ENCODE assay signal across 12 cellular contexts in the genomic region with DNA sequence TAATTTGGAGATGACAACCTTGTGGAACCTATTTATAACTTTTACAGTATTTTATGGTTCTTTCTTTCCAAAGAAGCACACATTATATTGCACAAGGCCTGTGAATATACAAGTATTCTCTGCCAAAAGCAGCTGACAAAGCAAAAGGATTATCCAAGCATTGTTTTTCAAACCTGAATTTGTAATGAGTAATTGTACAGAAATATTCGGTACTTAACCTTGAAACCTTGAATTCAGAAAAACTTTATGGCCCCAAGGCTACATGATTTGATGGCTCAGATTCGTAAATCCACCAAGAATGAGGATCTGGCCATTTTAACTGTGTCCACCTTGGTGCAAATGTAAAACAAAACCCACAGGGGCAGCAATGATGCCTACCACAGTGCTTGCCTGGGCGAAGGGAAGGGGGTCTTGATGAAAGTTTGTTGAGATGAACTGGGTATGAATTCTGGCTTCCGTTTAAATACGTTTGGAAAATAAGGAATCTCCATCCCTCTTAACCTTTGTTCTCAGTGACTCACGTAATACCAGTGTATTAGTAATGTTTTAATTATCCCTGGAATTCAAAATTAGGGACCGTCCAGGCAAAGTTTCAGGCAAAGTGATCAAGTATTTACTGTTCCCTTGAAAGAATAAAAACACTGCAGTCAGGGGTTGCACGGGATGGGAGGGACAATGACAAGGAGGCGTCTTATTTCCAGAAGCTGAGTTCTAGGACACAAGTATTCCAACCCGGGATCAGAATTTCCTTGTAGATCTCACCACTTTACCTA. TPM values are rescaled to one million over a fixed set of nuclear protein-coding genes. Genes with fewer than 3 reads are reported as not detected.
DNase-seq lines count a peak whose midpoint lies in the region; TF ChIP-seq lines count a peak whose summit lies in the region.
"Had no signal": no experiment of that assay in that cellular context is flagged by ENCODE, and none has a peak within 500 bp of the region (broad histone marks: within the 10 kb centered on the region; RNA-seq: fewer than 3 reads in every experiment).

No MANE protein-coding gene starts in this region.

- H3K9me3 Mint-ChIP-seq in neural crest cell (no peaks in the 10 kb centered on the region), CD14-positive monocyte (peaks cover 0 to 13% (median 9%) of the 10 kb centered on the region in 7 donors)

- H3K36me3 Mint-ChIP-seq in neural crest cell (ENCODE audit: low read depth) (no peaks in the 10 kb centered on the region), CD14-positive monocyte (peaks cover 4 to 9% of the 10 kb centered on the region in 2 donors)

- peaks cover 26% of the 10 kb centered on the region for H3K4me1 Mint-ChIP-seq in neural crest cell
- H3K4me1 Mint-ChIP-seq in CD14-positive monocyte = peaks cover 13% of the 10 kb centered on the region

- H3K4me3 Mint-ChIP-seq in neural crest cell (peak overlapping the region; percentile 39), CD14-positive monocyte (peak overlapping the region in 1 of 2 donors; percentile 13)

- intact Hi-C loops in CD14-positive monocyte (cut with micrococcal nuclease) = no loop called here

- H3K27me3 Mint-ChIP-seq in neural crest cell (ENCODE audit: low read depth) = peaks cover 48% of the 10 kb centered on the region
- peaks cover 53 to 66% (median 61%) of the 10 kb centered on the region in 3 donors for H3K27me3 Mint-ChIP-seq in CD14-positive monocyte (ENCODE audit: low read depth in 3 of 3)

- H3K27ac Mint-ChIP-seq in neural crest cell (ENCODE audit: unreplicated experiment) (no peak overlapping the region), CD14-positive monocyte (no peak overlapping the region)

- no peak for TF ChIP-seq CTCF in neural crest cell (conservative IDR thresholded peaks at IDR 0.05)
- TF ChIP-seq CTCF in CD14-positive monocyte (IDR thresholded peaks at IDR 0.05) = no peak

- peak; percentile 59 for DNase-seq in AG20443 (ENCODE audit: low spot score)
- DNase-seq in LHCN-M2 (ENCODE audit: low read depth) = peak; percentile 89
- DNase-seq in dermis blood vessel endothelial cell = peak; percentile 47
- no peak for DNase-seq in neural crest cell (ENCODE audit: low read depth, low spot score)
- DNase-seq in CD14-positive monocyte (ENCODE audit: low spot score) = no peak
- DNase-seq in NCI-H345 treated with DMSO at 0.1 percent for 48 hours (lab: John Stamatoyannopoulos, UW; ENCODE audit: unreplicated experiment) = no peak
- no peak for DNase-seq in NCI-H1105 treated with DMSO at 0.1 percent for 48 hours (lab: John Stamatoyannopoulos, UW)
- DNase-seq in cortex of kidney (lab: John Stamatoyannopoulos, UW) = no peak
- DNase-seq: activated CD4-positive, CD25-positive, alpha-beta regulatory T cell treated with anti-CD3 and anti-CD28 coated beads, Interleukin-2, amount 50 U/mL, for 72 hours; activated effector memory CD4-positive, alpha-beta T cell treated with Interleukin-2 at 50 U/mL for 16 hours; NCI-H187; stimulated activated CD4-positive, alpha-beta T cell treated with anti-CD3 and anti-CD28 coated beads, Interleukin-1b, Interleukin-23, amount 100 ng/mL, for 48 hours had no signal

RNA-seq across cellular contexts. Expression of a gene that starts 2.7 kb away (rescaled TPM):
- total RNA-seq in LHCN-M2 (2014; rRNA removed) (40.5 and 60.7 TPM in 2 replicates), dermis blood vessel endothelial cell (2.9 and 3.4 TPM in 2 replicates), neural crest cell (3.4 and 4.0 TPM in 2 replicates)
- 26.6 TPM for polyA plus RNA-seq in LHCN-M2 (2012)
- polyA plus RNA-seq in CD14-positive monocyte = not detected

Comparison
In these comparisons a context has a peak if more than half of its experiments do, and no peak if none do; other contexts are left out.
1. DNase-seq: peak in AG20443 (single experiment), LHCN-M2 (single experiment) and dermis blood vessel endothelial cell (single experiment); none in neural crest cell (single experiment), CD14-positive monocyte (single experiment), NCI-H345 treated with DMSO at 0.1 percent for 48 hours (single experiment), NCI-H1105 treated with DMSO at 0.1 percent for 48 hours (single experiment) and cortex of kidney (single experiment).